ENCODE assay signal across 21 cellular contexts in genomic region chr4:119898211-119898610, GRCh38.
"Had no signal": no experiment of that assay in that cellular context is flagged by ENCODE, and none has a peak within 500 bp of the region (broad histone marks: within the 10 kb centered on the region; RNA-seq: fewer than 3 reads in every experiment).

No MANE protein-coding gene starts in this region.

- H3K9me3 ChIP-seq: body of pancreas, left lung, sigmoid colon, transverse colon had no signal

- H3K36me3 ChIP-seq: cardiac muscle cell, left lung, neural progenitor cell, sigmoid colon, transverse colon had no signal

- ATAC-seq: activated CD4-positive, CD25-positive, alpha-beta regulatory T cell treated with anti-CD3 and anti-CD28 coated beads, Interleukin-2, amount 50 U/mL, for 24 hours; body of pancreas; foreskin keratinocyte; left lung; naive thymus-derived CD4-positive, alpha-beta T cell; stimulated activated naive B cell treated with anti-CD40 and anti-IgM and Interleukin-4, amounts not matched to agents 10 μg/mL and 1 μg/mL and 100 μg/mL, for 72 hours had no signal

- H3K27ac ChIP-seq: body of pancreas, cardiac muscle cell, foreskin keratinocyte, hepatocyte, left lung, neural progenitor cell, transverse colon had no signal

- DNase-seq: activated CD4-positive, alpha-beta memory T cell treated with anti-CD3 and anti-CD28 coated beads, Interleukin-2, amount 10 ng/mL, durations not matched to agents 7 days and 5 days; activated CD4-positive, alpha-beta T cell treated with anti-CD3 and anti-CD28 coated beads, Interleukin-2, amount 10 ng/mL, durations not matched to agents 24 days and 14 days; activated gamma-delta T cell; anterior cingulate cortex; body of pancreas; cortex of kidney; foreskin keratinocyte; immature natural killer cell; left lung; naive thymus-derived CD4-positive, alpha-beta T cell; posterior cingulate gyrus; sigmoid colon; stimulated activated CD4-positive, alpha-beta T cell treated with anti-CD3 and anti-CD28 coated beads, Interleukin-2, amount 100 ng/mL, for 48 hours; stimulated activated CD8-positive, alpha-beta memory T cell treated with anti-CD3 and anti-CD28 coated beads, Interleukin-4, amount 100 ng/mL, for 48 hours; stimulated activated naive B cell treated with anti-CD40 and anti-IgM and Interleukin-4, amounts not matched to agents 10 μg/mL and 1 μg/mL and 100 μg/mL, for 72 hours; transverse colon had no signal

- H3K4me3 ChIP-seq: body of pancreas, cardiac muscle cell, hepatocyte, left lung, lung, neural progenitor cell, sigmoid colon, transverse colon had no signal

- H3K4me1 ChIP-seq: body of pancreas, foreskin keratinocyte, left lung had no signal

- H3K27me3 ChIP-seq: body of pancreas, cardiac muscle cell, foreskin keratinocyte, hepatocyte, left lung, neural progenitor cell, sigmoid colon, transverse colon had no signal
